18 cellular contexts compared by ENCODE assay signal in genomic region chr4:100081511-100081910, GRCh38.
"Had no signal": no experiment of that assay in that cellular context is flagged by ENCODE, and none has a peak within 500 bp of the region (broad histone marks: within the 10 kb centered on the region; RNA-seq: fewer than 3 reads in every experiment).

No MANE protein-coding gene starts in this region.

- H3K27ac ChIP-seq: colonic mucosa, gastroesophageal sphincter, left ventricle myocardium inferior, ovary, tibial artery, uterus had no signal

- H3K27ac Mint-ChIP-seq: activated B cell treated with CpG ODN at 0.5 μM for 24 hours; activated CD8-positive, alpha-beta memory T cell treated with anti-CD3 and anti-CD28 coated beads, Interleukin-2, amount 10 ng/mL, durations not matched to agents 7 days and 5 days; T-helper 17 cell had no signal

- H3K9me3 Mint-ChIP-seq: activated B cell treated with CpG ODN at 0.5 μM for 24 hours; activated T-cell treated with anti-CD3 and anti-CD28 coated beads, Interleukin-2, amount 50 U/mL, for 4 hours had no signal

- ATAC-seq: activated CD8-positive, alpha-beta memory T cell treated with anti-CD3 and anti-CD28 coated beads, Interleukin-2, amount 10 ng/mL, durations not matched to agents 7 days and 5 days; activated T-cell treated with anti-CD3 and anti-CD28 coated beads, Interleukin-2, amount 50 U/mL, for 4 hours; gastroesophageal sphincter; T-helper 17 cell had no signal

- H3K4me1 ChIP-seq: colonic mucosa, gastroesophageal sphincter, left ventricle myocardium inferior, tibial artery, uterus had no signal

- H3K4me1 Mint-ChIP-seq: activated B cell treated with CpG ODN at 0.5 μM for 24 hours had no signal

- H3K27me3 Mint-ChIP-seq: activated CD8-positive, alpha-beta memory T cell treated with anti-CD3 and anti-CD28 coated beads, Interleukin-2, amount 10 ng/mL, durations not matched to agents 7 days and 5 days had no signal

- H3K4me3 Mint-ChIP-seq: activated B cell treated with CpG ODN at 0.5 μM for 24 hours; activated CD8-positive, alpha-beta memory T cell treated with anti-CD3 and anti-CD28 coated beads, Interleukin-2, amount 10 ng/mL, durations not matched to agents 7 days and 5 days; activated T-cell treated with anti-CD3 and anti-CD28 coated beads, Interleukin-2, amount 50 U/mL, for 4 hours; neural crest cell; T-helper 17 cell had no signal

- H3K27me3 ChIP-seq: colonic mucosa, gastroesophageal sphincter, ovary, tibial artery, uterus had no signal

- DNase-seq: activated B cell treated with CpG ODN at 0.5 μM for 24 hours; activated CD4-positive, alpha-beta T cell treated with anti-CD3 and anti-CD28 coated beads, Interleukin-2, amount 50 U/mL, for 4 hours; activated CD8-positive, alpha-beta memory T cell treated with anti-CD3 and anti-CD28 coated beads, Interleukin-2, amount 10 ng/mL, durations not matched to agents 7 days and 5 days; activated gamma-delta T cell treated with Interleukin-2 at 50 U/mL for 16 hours; activated T-cell treated with anti-CD3 and anti-CD28 coated beads, Interleukin-2, amount 50 U/mL, for 4 hours; caudate nucleus; colonic mucosa; islet precursor cell; left ventricle myocardium inferior; mesendoderm; ovary; retina; stimulated activated CD4-positive, alpha-beta T cell treated with anti-CD3 and anti-CD28 coated beads, Interleukin-4, amount 100 ng/mL, for 4 hours; T-helper 17 cell; tibial artery; uterus had no signal
